Comparison of ENCODE assay signal across 27 cellular contexts in the genomic region with DNA sequence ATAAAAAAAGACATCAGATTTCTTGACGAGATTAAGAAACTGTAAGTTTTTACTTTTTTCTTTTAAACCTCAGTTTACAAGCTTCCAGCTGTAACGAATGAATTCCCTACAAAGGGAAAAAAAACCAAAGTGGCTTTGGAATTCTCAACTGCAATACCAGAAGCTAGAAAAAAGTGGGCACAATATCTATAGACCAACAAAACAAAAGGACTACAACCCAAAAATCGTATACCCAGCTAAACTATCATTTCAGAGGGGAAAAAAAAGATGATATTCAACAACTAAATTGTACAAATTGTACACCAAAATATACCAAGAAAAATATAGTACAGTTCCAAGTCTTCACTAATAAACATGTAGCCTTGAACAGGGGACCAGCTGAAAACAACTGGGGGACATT.
"Had no signal": no experiment of that assay in that cellular context is flagged by ENCODE, and none has a peak within 500 bp of the region (broad histone marks: within the 10 kb centered on the region; RNA-seq: fewer than 3 reads in every experiment).

No MANE protein-coding gene starts in this region.

- ATAC-seq: stimulated activated effector memory CD8-positive, alpha-beta T cell treated with anti-CD3 and anti-CD28 coated beads, Interleukin-12 subunit alpha, Interleukin-12 subunit beta, amount 100 ng/mL, for 72 hours; stimulated activated memory B cell treated with anti-CD40 and anti-IgM and Interleukin-4, amounts not matched to agents 10 μg/mL and 1 μg/mL and 100 μg/mL, for 72 hours; stimulated activated naive B cell treated with anti-CD40 and anti-IgM and Interleukin-4, amounts not matched to agents 10 μg/mL and 1 μg/mL and 100 μg/mL, for 72 hours; stimulated activated naive CD8-positive, alpha-beta T cell treated with anti-CD3 and anti-CD28 coated beads, Interleukin-15, amount 100 ng/mL, for 72 hours; stimulated activated naive CD8-positive, alpha-beta T cell treated with anti-CD3 and anti-CD28 coated beads, Interleukin-15, Interleukin-2, amounts not matched to agents 100 U/mL and 50 U/mL, for 24 hours; upper lobe of right lung had no signal

- DNase-seq: stimulated activated CD4-positive, alpha-beta T cell treated with anti-CD3 and anti-CD28 coated beads, Interleukin-2, amount 100 ng/mL, for 48 hours; stimulated activated CD4-positive, alpha-beta T cell treated with anti-CD3 and anti-CD28 coated beads, Interleukin-4, amount 100 ng/mL, for 1 hour; stimulated activated CD4-positive, alpha-beta T cell treated with anti-CD3 and anti-CD28 coated beads, Interleukin-4, amount 100 ng/mL, for 24 hours; stimulated activated CD4-positive, alpha-beta T cell treated with anti-CD3 and anti-CD28 coated beads, Interleukin-4, amount 100 ng/mL, for 4 hours; stimulated activated CD8-positive, alpha-beta memory T cell treated with anti-CD3 and anti-CD28 coated beads, Interleukin-4, amount 100 ng/mL, for 48 hours; stimulated activated naive B cell treated with anti-CD40 and anti-IgM and Interleukin-4, amounts not matched to agents 10 μg/mL and 1 μg/mL and 100 μg/mL, for 72 hours; stimulated activated naive CD4-positive, alpha-beta T cell; stimulated activated naive CD4-positive, alpha-beta T cell treated with Interleukin-2 at 50 U/mL for 16 hours; stimulated activated naive CD8-positive, alpha-beta T cell treated with anti-CD3 and anti-CD28 coated beads, Interleukin-15, amount 100 ng/mL, for 72 hours; stimulated activated naive CD8-positive, alpha-beta T cell treated with anti-CD3 and anti-CD28 coated beads, Interleukin-15, Interleukin-2, amounts not matched to agents 100 U/mL and 50 U/mL, for 24 hours; stomach; substantia nigra; testis; thyroid gland; tibial artery; transverse colon; trophoblast cell; upper lobe of left lung; upper lobe of right lung; uterus had no signal

- H3K4me3 ChIP-seq: stomach, suprapubic skin, testis, thoracic aorta, thyroid gland, tibial artery, tibial nerve, transverse colon, upper lobe of left lung, upper lobe of right lung, uterus, vagina had no signal

- H3K4me1 ChIP-seq: stomach, suprapubic skin, testis, thyroid gland, tibial artery, tibial nerve, transverse colon, upper lobe of left lung, upper lobe of right lung, uterus, vagina had no signal

- FAIRE-seq: urothelium cell line had no signal

- H3K27ac ChIP-seq: stomach, suprapubic skin, testis, thoracic aorta, thyroid gland, tibial artery, tibial nerve, transverse colon, upper lobe of left lung, upper lobe of right lung, uterus, vagina had no signal

- H3K36me3 ChIP-seq: suprapubic skin, thoracic aorta, thyroid gland, transverse colon, upper lobe of left lung, upper lobe of right lung, uterus, vagina had no signal

- H3K9me3 ChIP-seq: testis, thyroid gland, vagina had no signal

- H3K27me3 ChIP-seq: stomach, suprapubic skin, testis, thyroid gland, tibial artery, tibial nerve, transverse colon, upper lobe of left lung, upper lobe of right lung, uterus, vagina had no signal
